8 cellular contexts compared by ENCODE assay signal in the genomic region with DNA sequence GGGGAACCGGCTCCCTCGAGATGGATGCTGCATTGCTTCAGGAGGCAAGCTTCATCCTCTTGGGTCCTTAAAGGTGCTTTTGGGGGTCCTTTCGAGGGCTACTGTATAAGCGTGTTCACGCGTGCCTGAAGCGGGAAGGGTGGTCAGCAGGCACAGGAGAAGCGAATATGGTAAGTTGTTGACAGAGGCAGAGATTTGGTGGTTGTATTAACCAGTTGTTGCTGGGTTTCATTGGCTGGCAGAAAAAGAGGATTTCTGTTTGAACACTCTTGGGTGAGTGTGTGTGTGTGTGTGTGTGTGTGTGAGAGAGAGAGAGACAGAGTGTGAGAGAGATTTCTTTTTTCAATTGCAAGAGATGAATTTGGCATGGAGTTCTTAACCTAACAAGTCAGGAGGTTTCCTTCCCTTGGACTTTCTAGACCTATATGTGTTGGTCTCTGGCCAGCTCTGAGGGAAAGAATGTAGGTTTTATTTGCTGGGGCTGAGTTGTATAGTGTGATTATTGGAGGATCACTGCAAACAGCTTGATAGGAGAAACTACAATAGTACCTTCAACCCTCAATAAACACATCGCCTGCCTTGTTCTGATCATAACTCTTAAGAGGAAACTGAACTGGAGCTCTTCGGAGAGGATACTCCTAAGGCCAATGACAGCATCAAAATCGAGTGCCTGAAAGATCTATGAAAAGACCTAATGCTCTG. TPM values are rescaled to one million over a fixed set of nuclear protein-coding genes. Genes with fewer than 3 reads are reported as not detected.
DNase-seq lines count a peak whose midpoint lies in the region; ATAC-seq, FAIRE-seq and TF ChIP-seq lines count a peak whose summit lies in the region.

No MANE protein-coding gene starts in this region.

- peak overlapping the region; percentile 87 for H3K27ac Mint-ChIP-seq in activated T-cell treated with anti-CD3 and anti-CD28 coated beads, Interleukin-2, amount 50 U/mL, for 24 hours

- peak overlapping the region; percentile 89 for H3K4me3 Mint-ChIP-seq in activated T-cell treated with anti-CD3 and anti-CD28 coated beads, Interleukin-2, amount 50 U/mL, for 24 hours

- H3K9ac ChIP-seq in GM12878 (ENCODE audit: control insufficient read depth, insufficient read depth, low read length): peak overlapping the region; percentile 80

- SMC1A ChIA-PET in GM12878 (lab: Charles Lee; ENCODE audit: uncharacterized antibody, unreplicated experiment): interaction anchor here (0.7 to 2.6 kb wide), 12 partner anchors 8 to 328 kb away, joined by 3 to 13 read pairs (median 4); no protein-coding TSS in a partner anchor

- intact Hi-C loops in GM12878 (cut with micrococcal nuclease; ENCODE audit: unreplicated experiment) (loop anchor here (2.0 to 10.0 kb wide), 2 partner anchors 128 to 328 kb away; no protein-coding TSS in a partner anchor), right lobe of liver (cut with DNase I) (no loop called here), tibial artery (cut with DNase I; ENCODE audit: low total_unique reads) (loop anchor here (2.0 to 10.0 kb wide), 2 partner anchors 68 to 138 kb away; a partner anchor contains a TSS)

- peak overlapping the region; percentile 86 for H3K4me2 ChIP-seq in GM12878 (ENCODE audit: control insufficient read depth, insufficient read depth)

- RAD21 ChIA-PET in GM12878 (lab: Charles Lee; ENCODE audit: unreplicated experiment): interaction anchor here (0.6 to 2.4 kb wide), 10 partner anchors 10 to 1374 kb away, joined by 3 to 8 read pairs (median 4); a partner anchor contains a TSS

- BruUV-seq in GM12878 (replicated peaks; lab: Mats Ljungman, UMichigan): no TSS peak

- no peak for FAIRE-seq in GM12878 (lab: Jason Lieb, UNC)

- CTCF ChIA-PET in GM12878 (lab: Yijun Ruan, JAX) (interaction anchor here (0.6 to 6.0 kb wide), 9 partner anchors 11 to 328 kb away, joined by 3 to 46 read pairs (median 4); a partner anchor contains a TSS), GM10248 (lab: Yijun Ruan, JAX) (interaction anchor here (1.2 to 1.5 kb wide), 3 partner anchors 10 to 141 kb away, joined by 3 to 4 read pairs (median 4); no protein-coding TSS in a partner anchor)

- H3K27ac ChIP-seq in GM12878 (ENCODE audit: control insufficient read depth, insufficient read depth): peak overlapping the region; percentile 50
- peak overlapping the region; percentile 83 to 91 (median 84) for H3K27ac ChIP-seq in right lobe of liver
- H3K27ac ChIP-seq in tibial artery: peak overlapping the region; percentile 91 to 97

- H3K9me3 ChIP-seq in GM12878 (replicated peaks; ENCODE audit: control insufficient read depth, insufficient read depth, low read length) (no peaks in the 10 kb centered on the region), right lobe of liver (no peaks in the 10 kb centered on the region), tibial artery (no peaks in the 10 kb centered on the region)

- ATAC-seq in GM12878: peak; percentile 17
- no peak for ATAC-seq in right lobe of liver

- peaks cover 21% of the 10 kb centered on the region for H3K79me2 ChIP-seq in GM12878 (ENCODE audit: control insufficient read depth, insufficient read depth, low read length)

- H3K27me3 Mint-ChIP-seq in activated T-cell treated with anti-CD3 and anti-CD28 coated beads, Interleukin-2, amount 50 U/mL, for 24 hours: no peaks in the 10 kb centered on the region

- 1% methylated on average over 11 of the region's 11 CpGs for WGBS in GM12878 (ENCODE audit: insufficient coverage, insufficient replicate concordance, low lambda C conversion rate, missing lambda C conversion rate)
- 10% methylated on average over 11 of the region's 11 CpGs for WGBS in right lobe of liver (ENCODE audit: insufficient coverage, low coverage, low lambda C conversion rate, missing lambda C conversion rate)

- TF ChIP-seq POLR2A in GM12878 (IDR thresholded peaks at IDR 0.05; ENCODE audit: low read depth, low read length) (no peak), right lobe of liver (IDR thresholded peaks at IDR 0.05) (no peak)

- TF ChIP-seq RAD21 in GM12878 (IDR thresholded peaks at IDR 0.05; ENCODE audit: insufficient read depth, low read depth, low read length): no peak

- H3K4me1 ChIP-seq in GM12878 (ENCODE audit: control insufficient read depth, insufficient read depth, low read length) (peaks cover 10% of the 10 kb centered on the region), right lobe of liver (peaks cover 0 to 9% (median 1%) of the 10 kb centered on the region in 4 donors), tibial artery (peaks cover 0 to 52% (median 17%) of the 10 kb centered on the region in 4 donors)

- H4K20me1 ChIP-seq in GM12878 (ENCODE audit: control insufficient read depth, insufficient read depth): no peaks in the 10 kb centered on the region

- POLR2A ChIA-PET in GM12878 (lab: Charles Lee): interaction anchor here (0.5 to 3.3 kb wide), 4 partner anchors 15 to 1084 kb away, joined by 3 to 9 read pairs (median 4); a partner anchor contains a TSS
- POLR2A ChIA-PET in GM10248 (lab: Yijun Ruan, JAX): interaction anchor here (0.7 kb wide), 1 partner anchor 47 kb away, joined by 3 read pairs; no protein-coding TSS in a partner anchor

- TF ChIP-seq EP300 in GM12878 (IDR thresholded peaks at IDR 0.05; ENCODE audit: borderline replicate concordance in 1 of 2, control insufficient read depth in 1 of 2, low read depth in 2 of 2, low read length in 2 of 2): no peak

- peak overlapping the region; percentile 78 for H2AFZ ChIP-seq in GM12878 (ENCODE audit: control insufficient read depth, low read depth, low read length)

- H3K4me3 ChIP-seq in GM12878: peak overlapping the region; percentile 90
- peak overlapping the region; percentile 69 to 76 (median 73) for H3K4me3 ChIP-seq in right lobe of liver
- peak overlapping the region; percentile 66 to 68 for H3K4me3 ChIP-seq in tibial artery

- H3K27me3 ChIP-seq in GM12878 (replicated peaks in 1 of 2; ENCODE audit: control insufficient read depth in 2 of 2, insufficient read depth in 2 of 2, low read length in 1 of 2) (no peaks in the 10 kb centered on the region), right lobe of liver (no peaks in the 10 kb centered on the region), tibial artery (no peaks in the 10 kb centered on the region)

- in situ Hi-C loops in GM12878 (cut with MboI): no loop called here

- peaks cover 43% of the 10 kb centered on the region for H3K4me1 Mint-ChIP-seq in activated T-cell treated with anti-CD3 and anti-CD28 coated beads, Interleukin-2, amount 50 U/mL, for 24 hours (ENCODE audit: low read depth)

- no peaks in the 10 kb centered on the region for H3K9me3 Mint-ChIP-seq in activated T-cell treated with anti-CD3 and anti-CD28 coated beads, Interleukin-2, amount 50 U/mL, for 24 hours

- no peak for DNase-seq in activated T-cell treated with anti-CD3 and anti-CD28 coated beads, Interleukin-2, amount 50 U/mL, for 24 hours
- DNase-seq in activated T-cell treated with anti-CD3 and anti-CD28 coated beads, Interleukin-2, amount 50 U/mL, for 1 hour: no peak
- DNase-seq in M059J (ENCODE audit: low read depth) (peak; percentile 32), GM12878 (ENCODE audit: low read depth, low spot score) (no peak), right lobe of liver (no peak), tibial artery (no peak), NCI-H446 treated with DMSO at 0.1 percent for 48 hours (lab: John Stamatoyannopoulos, UW) (no peak), GM10248 (ENCODE audit: extremely low spot score) (no peak)

- H3K36me3 Mint-ChIP-seq in activated T-cell treated with anti-CD3 and anti-CD28 coated beads, Interleukin-2, amount 50 U/mL, for 24 hours (ENCODE audit: low read depth): peaks cover 2% of the 10 kb centered on the region

- H3K36me3 ChIP-seq in GM12878 (ENCODE audit: control insufficient read depth in 2 of 2, insufficient read depth in 2 of 2, low read length in 1 of 2) (no peaks in the 10 kb centered on the region), right lobe of liver (no peaks in the 10 kb centered on the region), tibial artery (no peaks in the 10 kb centered on the region)

- no peak for TF ChIP-seq CTCF in GM12878 (IDR thresholded peaks at IDR 0.05 in 2 of 3, conservative IDR thresholded peaks at IDR 0.05 in 1 of 3; ENCODE audit: control insufficient read depth in 2 of 3, extremely low read depth in 1 of 3, insufficient read depth in 1 of 3, low read depth in 3 of 3, low read length in 3 of 3)
- TF ChIP-seq CTCF in right lobe of liver (IDR thresholded peaks at IDR 0.05): no peak
- TF ChIP-seq CTCF in tibial artery (IDR thresholded peaks at IDR 0.05): no peak
- no peak for TF ChIP-seq CTCF in GM10248 (IDR thresholded peaks at IDR 0.05; ENCODE audit: control extremely low read depth, extremely low read depth, low read depth, missing control alignments)

TF ChIP-seq in GM12878, 131 proteins besides CTCF, POLR2A, EP300 and RAD21:
- 0 out of 2 replicates have a peak, but pooled peaks have one; percentile 42 for TF ChIP-seq NBN (IDR thresholded peaks at IDR 0.05)
- TF ChIP-seq RCOR1 (conservative IDR thresholded peaks at IDR 0.05; ENCODE audit: low read depth, low read length): no peak

RNA-seq across cellular contexts. Expression of a gene that starts 1.1 kb away (rescaled TPM):
- 40.2 and 52.9 TPM in 2 replicates for total RNA-seq in M059J (2014; rRNA removed; shearing (Covaris generic))
- total RNA-seq in GM12878 (2013; cell fraction: nucleolus; rRNA removed): 34.2 and 37.5 TPM in 2 replicates
- total RNA-seq in GM12878 (2014; rRNA removed) (17.7 and 18.7 TPM in 2 replicates), GM12878 (2014; rRNA removed; fragmentation: Illumina TruSeq; extraction: Trizol) (14.8 and 16.5 TPM in 2 replicates), GM12878 (2021) (17.3 and 18.2 TPM in 2 replicates), right lobe of liver (10 to 100 TPM in 4 of 6 experiments, 1 to 10 TPM in 2; 6.2 to 14.6 (median 10.4) TPM)
- 4.5 TPM for polyA plus RNA-seq in GM12878 (2011; ENCODE audit: low read depth)
- polyA plus RNA-seq in GM12878 (2011; rRNA removed) (42.2 and 49.1 TPM in 2 replicates), GM12878 (2014; fragmentation: Illumina TruSeq; extraction: Trizol) (22.4 and 25.9 TPM in 2 replicates), GM12878 (2014; fragmentation: Nextera tagmentation; extraction: Ambion mirVana) (1 to 10 TPM; 5.1 to 7.6 TPM), GM12878 (2014; rRNA removed) (13.8 and 16.0 TPM in 2 replicates), GM12878 (2016; fragmentation: Nextera tagmentation; extraction: Ambion mirVana) (10 to 100 TPM; 20.5 to 24.7 TPM)
- polyA plus RNA-seq in GM12878 (2011; cell fraction: cytosol; rRNA removed): 24.7 and 25.2 TPM in 2 replicates
- 18.7 and 34.9 TPM in 2 replicates for polyA plus RNA-seq in GM12878 (2011; cell fraction: nucleus; rRNA removed)
- polyA plus RNA-seq in GM12878 (2012): 6.2 and 8.3 TPM in 2 replicates
- polyA minus RNA-seq in GM12878 (2011; rRNA and poly(A)+ RNA removed): 38.8 and 44.0 TPM in 2 replicates
- 6.8 and 15.0 TPM in 2 replicates for polyA minus RNA-seq in GM12878 (2011; cell fraction: cytosol; rRNA and poly(A)+ RNA removed)
- 12.2 and 19.5 TPM in 2 replicates for polyA minus RNA-seq in GM12878 (2011; cell fraction: nucleus; rRNA and poly(A)+ RNA removed)

Comparison
In these comparisons a context has a peak if more than half of its experiments do, and no peak if none do; other contexts are left out.
1. intact Hi-C loops: an anchor here in GM12878 (2.0 to 10.0 kb wide) and tibial artery (2.0 to 10.0 kb wide); none called in right lobe of liver.